In the genomic region with DNA sequence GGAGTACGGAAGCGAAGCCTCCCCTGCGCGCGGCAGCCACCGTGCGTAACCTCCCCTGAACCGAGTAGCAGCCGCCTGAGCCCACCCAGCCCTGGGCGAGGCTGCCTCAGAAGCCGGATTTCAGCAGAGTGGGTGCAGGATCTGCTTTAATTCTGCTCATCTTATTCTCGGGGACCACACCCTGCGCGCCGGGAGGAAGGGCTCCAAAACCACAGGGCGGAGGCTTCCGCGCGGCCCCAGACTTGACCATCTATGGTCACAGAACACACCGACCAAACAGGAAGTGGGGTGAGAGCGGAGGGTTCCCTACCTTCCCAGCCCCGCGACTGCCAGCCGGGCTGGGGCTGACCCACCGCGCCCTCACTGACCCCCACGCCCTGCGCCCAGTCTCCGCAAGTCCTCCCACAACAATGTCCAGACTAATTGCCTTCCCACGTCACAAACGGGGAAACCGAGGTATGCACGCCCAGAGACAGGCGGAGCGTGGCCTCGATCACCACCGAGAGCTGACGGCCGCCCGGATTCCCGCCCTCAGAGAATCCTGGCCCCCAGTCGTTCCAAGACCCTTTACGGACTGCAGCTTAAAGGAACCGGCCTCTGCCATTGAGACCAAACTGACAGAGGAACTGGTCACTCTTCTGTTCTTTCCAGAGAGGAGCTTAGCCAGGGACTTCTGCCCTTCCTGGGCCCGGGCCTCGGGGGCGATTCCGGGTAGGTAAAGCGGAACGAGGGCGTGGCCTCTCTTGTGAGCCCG, we compare ENCODE assay signal across 1 cellular context.
TF ChIP-seq lines count a peak whose summit lies in the region.

No MANE protein-coding gene starts in this region.

TF ChIP-seq in K562, 482 proteins besides CTCF, POLR2A, EP300 and RAD21 (continued from another document and continues in another):
- no peak for TF ChIP-seq KAT2B (IDR thresholded peaks at IDR 0.05; ENCODE audit: low read depth, low read length)
- TF ChIP-seq ZBTB7A (IDR thresholded peaks at IDR 0.05; ENCODE audit: borderline replicate concordance, control insufficient read depth, low read depth, low read length): peak; percentile 65; the same call in 1 of the 2 replicates
- TF ChIP-seq SRSF3 (IDR thresholded peaks at IDR 0.05; ENCODE audit: insufficient read depth, low read length): peak; percentile 97
- TF ChIP-seq ZNF79 (CRISPR knock-in tag; IDR thresholded peaks at IDR 0.05; ENCODE audit: low read depth): 0 out of 2 replicates have a peak, but pooled peaks have one; percentile 37
- TF ChIP-seq RBM15 (IDR thresholded peaks at IDR 0.05; ENCODE audit: insufficient read depth, low read length): no peak
- TF ChIP-seq RBM14 (IDR thresholded peaks at IDR 0.05; ENCODE audit: borderline replicate concordance, insufficient read depth, low read depth, low read length): no peak
- peak; percentile 98 for TF ChIP-seq RBFOX2 (IDR thresholded peaks at IDR 0.05; ENCODE audit: low read depth, low read length)
- TF ChIP-seq NFATC3 (IDR thresholded peaks at IDR 0.05): no peak
- no peak for TF ChIP-seq MAFG (tag; conservative IDR thresholded peaks at IDR 0.05)
- TF ChIP-seq ARID1B (IDR thresholded peaks at IDR 0.05): peak; percentile 64
- no peak for TF ChIP-seq RBM17 (IDR thresholded peaks at IDR 0.05; ENCODE audit: borderline replicate concordance, low read depth, low read length)
- no peak for TF ChIP-seq SIX5 (IDR thresholded peaks at IDR 0.05; ENCODE audit: borderline replicate concordance in 1 of 2, insufficient read depth in 1 of 2, low read depth in 1 of 2, low read length in 2 of 2)
- peak; percentile 44; the same call in 1 of the 2 replicates for TF ChIP-seq CBFB (CRISPR knock-in tag; IDR thresholded peaks at IDR 0.05)
- TF ChIP-seq GTF2E2 (tag; IDR thresholded peaks at IDR 0.05): peak; percentile 99
- TF ChIP-seq RBM39 (optimal IDR thresholded peaks at IDR 0.05; ENCODE audit: low read depth, low read length): no peak
- TF ChIP-seq RAD51 (IDR thresholded peaks at IDR 0.05; ENCODE audit: borderline replicate concordance, low read depth): no peak
- peak; percentile 88 for TF ChIP-seq L3MBTL2 (IDR thresholded peaks at IDR 0.05)
- no peak for TF ChIP-seq MAFF (IDR thresholded peaks at IDR 0.05; ENCODE audit: low read length)
- TF ChIP-seq, protein P1, sequence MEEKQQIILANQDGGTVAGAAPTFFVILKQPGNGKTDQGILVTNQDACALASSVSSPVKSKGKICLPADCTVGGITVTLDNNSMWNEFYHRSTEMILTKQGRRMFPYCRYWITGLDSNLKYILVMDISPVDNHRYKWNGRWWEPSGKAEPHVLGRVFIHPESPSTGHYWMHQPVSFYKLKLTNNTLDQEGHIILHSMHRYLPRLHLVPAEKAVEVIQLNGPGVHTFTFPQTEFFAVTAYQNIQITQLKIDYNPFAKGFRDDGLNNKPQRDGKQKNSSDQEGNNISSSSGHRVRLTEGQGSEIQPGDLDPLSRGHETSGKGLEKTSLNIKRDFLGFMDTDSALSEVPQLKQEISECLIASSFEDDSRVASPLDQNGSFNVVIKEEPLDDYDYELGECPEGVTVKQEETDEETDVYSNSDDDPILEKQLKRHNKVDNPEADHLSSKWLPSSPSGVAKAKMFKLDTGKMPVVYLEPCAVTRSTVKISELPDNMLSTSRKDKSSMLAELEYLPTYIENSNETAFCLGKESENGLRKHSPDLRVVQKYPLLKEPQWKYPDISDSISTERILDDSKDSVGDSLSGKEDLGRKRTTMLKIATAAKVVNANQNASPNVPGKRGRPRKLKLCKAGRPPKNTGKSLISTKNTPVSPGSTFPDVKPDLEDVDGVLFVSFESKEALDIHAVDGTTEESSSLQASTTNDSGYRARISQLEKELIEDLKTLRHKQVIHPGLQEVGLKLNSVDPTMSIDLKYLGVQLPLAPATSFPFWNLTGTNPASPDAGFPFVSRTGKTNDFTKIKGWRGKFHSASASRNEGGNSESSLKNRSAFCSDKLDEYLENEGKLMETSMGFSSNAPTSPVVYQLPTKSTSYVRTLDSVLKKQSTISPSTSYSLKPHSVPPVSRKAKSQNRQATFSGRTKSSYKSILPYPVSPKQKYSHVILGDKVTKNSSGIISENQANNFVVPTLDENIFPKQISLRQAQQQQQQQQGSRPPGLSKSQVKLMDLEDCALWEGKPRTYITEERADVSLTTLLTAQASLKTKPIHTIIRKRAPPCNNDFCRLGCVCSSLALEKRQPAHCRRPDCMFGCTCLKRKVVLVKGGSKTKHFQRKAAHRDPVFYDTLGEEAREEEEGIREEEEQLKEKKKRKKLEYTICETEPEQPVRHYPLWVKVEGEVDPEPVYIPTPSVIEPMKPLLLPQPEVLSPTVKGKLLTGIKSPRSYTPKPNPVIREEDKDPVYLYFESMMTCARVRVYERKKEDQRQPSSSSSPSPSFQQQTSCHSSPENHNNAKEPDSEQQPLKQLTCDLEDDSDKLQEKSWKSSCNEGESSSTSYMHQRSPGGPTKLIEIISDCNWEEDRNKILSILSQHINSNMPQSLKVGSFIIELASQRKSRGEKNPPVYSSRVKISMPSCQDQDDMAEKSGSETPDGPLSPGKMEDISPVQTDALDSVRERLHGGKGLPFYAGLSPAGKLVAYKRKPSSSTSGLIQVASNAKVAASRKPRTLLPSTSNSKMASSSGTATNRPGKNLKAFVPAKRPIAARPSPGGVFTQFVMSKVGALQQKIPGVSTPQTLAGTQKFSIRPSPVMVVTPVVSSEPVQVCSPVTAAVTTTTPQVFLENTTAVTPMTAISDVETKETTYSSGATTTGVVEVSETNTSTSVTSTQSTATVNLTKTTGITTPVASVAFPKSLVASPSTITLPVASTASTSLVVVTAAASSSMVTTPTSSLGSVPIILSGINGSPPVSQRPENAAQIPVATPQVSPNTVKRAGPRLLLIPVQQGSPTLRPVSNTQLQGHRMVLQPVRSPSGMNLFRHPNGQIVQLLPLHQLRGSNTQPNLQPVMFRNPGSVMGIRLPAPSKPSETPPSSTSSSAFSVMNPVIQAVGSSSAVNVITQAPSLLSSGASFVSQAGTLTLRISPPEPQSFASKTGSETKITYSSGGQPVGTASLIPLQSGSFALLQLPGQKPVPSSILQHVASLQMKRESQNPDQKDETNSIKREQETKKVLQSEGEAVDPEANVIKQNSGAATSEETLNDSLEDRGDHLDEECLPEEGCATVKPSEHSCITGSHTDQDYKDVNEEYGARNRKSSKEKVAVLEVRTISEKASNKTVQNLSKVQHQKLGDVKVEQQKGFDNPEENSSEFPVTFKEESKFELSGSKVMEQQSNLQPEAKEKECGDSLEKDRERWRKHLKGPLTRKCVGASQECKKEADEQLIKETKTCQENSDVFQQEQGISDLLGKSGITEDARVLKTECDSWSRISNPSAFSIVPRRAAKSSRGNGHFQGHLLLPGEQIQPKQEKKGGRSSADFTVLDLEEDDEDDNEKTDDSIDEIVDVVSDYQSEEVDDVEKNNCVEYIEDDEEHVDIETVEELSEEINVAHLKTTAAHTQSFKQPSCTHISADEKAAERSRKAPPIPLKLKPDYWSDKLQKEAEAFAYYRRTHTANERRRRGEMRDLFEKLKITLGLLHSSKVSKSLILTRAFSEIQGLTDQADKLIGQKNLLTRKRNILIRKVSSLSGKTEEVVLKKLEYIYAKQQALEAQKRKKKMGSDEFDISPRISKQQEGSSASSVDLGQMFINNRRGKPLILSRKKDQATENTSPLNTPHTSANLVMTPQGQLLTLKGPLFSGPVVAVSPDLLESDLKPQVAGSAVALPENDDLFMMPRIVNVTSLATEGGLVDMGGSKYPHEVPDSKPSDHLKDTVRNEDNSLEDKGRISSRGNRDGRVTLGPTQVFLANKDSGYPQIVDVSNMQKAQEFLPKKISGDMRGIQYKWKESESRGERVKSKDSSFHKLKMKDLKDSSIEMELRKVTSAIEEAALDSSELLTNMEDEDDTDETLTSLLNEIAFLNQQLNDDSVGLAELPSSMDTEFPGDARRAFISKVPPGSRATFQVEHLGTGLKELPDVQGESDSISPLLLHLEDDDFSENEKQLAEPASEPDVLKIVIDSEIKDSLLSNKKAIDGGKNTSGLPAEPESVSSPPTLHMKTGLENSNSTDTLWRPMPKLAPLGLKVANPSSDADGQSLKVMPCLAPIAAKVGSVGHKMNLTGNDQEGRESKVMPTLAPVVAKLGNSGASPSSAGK (IDR thresholded peaks at IDR 0.05): peak; percentile 80
- TF ChIP-seq ZNF75A (CRISPR knock-in tag; IDR thresholded peaks at IDR 0.05): no peak
- peak; percentile 93; the same call in 1 of the 2 replicates for TF ChIP-seq CTBP1 (IDR thresholded peaks at IDR 0.05; ENCODE audit: borderline replicate concordance)
- peak; percentile 30; the same call in 1 of the 2 replicates for TF ChIP-seq SIN3B (IDR thresholded peaks at IDR 0.05; ENCODE audit: low read depth)
- TF ChIP-seq SMARCA5 (IDR thresholded peaks at IDR 0.05): no peak
- TF ChIP-seq, protein P2, sequence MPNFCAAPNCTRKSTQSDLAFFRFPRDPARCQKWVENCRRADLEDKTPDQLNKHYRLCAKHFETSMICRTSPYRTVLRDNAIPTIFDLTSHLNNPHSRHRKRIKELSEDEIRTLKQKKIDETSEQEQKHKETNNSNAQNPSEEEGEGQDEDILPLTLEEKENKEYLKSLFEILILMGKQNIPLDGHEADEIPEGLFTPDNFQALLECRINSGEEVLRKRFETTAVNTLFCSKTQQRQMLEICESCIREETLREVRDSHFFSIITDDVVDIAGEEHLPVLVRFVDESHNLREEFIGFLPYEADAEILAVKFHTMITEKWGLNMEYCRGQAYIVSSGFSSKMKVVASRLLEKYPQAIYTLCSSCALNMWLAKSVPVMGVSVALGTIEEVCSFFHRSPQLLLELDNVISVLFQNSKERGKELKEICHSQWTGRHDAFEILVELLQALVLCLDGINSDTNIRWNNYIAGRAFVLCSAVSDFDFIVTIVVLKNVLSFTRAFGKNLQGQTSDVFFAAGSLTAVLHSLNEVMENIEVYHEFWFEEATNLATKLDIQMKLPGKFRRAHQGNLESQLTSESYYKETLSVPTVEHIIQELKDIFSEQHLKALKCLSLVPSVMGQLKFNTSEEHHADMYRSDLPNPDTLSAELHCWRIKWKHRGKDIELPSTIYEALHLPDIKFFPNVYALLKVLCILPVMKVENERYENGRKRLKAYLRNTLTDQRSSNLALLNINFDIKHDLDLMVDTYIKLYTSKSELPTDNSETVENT (CRISPR knock-in tag; IDR thresholded peaks at IDR 0.05): peak; percentile 29; the same call in 1 of the 2 replicates
- TF ChIP-seq TRIM24 (IDR thresholded peaks at IDR 0.05): peak; percentile 5 to 56; a peak in 1 of 4 replicates
- no peak for TF ChIP-seq DMBX1 (CRISPR knock-in tag; IDR thresholded peaks at IDR 0.05; ENCODE audit: borderline replicate concordance)
- TF ChIP-seq, protein P3, sequence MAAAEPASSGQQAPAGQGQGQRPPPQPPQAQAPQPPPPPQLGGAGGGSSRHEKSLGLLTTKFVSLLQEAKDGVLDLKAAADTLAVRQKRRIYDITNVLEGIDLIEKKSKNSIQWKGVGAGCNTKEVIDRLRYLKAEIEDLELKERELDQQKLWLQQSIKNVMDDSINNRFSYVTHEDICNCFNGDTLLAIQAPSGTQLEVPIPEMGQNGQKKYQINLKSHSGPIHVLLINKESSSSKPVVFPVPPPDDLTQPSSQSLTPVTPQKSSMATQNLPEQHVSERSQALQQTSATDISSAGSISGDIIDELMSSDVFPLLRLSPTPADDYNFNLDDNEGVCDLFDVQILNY (CRISPR knock-in tag; IDR thresholded peaks at IDR 0.05): no peak
- TF ChIP-seq HBP1 (CRISPR knock-in tag; IDR thresholded peaks at IDR 0.05): peak; percentile 79
- peak; percentile 91 for TF ChIP-seq ELF1 (tag; IDR thresholded peaks at IDR 0.05)
- TF ChIP-seq, protein P4, sequence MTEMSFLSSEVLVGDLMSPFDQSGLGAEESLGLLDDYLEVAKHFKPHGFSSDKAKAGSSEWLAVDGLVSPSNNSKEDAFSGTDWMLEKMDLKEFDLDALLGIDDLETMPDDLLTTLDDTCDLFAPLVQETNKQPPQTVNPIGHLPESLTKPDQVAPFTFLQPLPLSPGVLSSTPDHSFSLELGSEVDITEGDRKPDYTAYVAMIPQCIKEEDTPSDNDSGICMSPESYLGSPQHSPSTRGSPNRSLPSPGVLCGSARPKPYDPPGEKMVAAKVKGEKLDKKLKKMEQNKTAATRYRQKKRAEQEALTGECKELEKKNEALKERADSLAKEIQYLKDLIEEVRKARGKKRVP (CRISPR knock-in tag; IDR thresholded peaks at IDR 0.05): peak; percentile 61
- no peak for TF ChIP-seq POU5F1 (IDR thresholded peaks at IDR 0.05; ENCODE audit: borderline replicate concordance, low read depth, low read length, partially characterized antibody)
- peak; percentile 95 for TF ChIP-seq ELF4 (CRISPR knock-in tag; IDR thresholded peaks at IDR 0.05)
- no peak for TF ChIP-seq HIVEP1 (CRISPR knock-in tag; IDR thresholded peaks at IDR 0.05)
- TF ChIP-seq SIN3A (IDR thresholded peaks at IDR 0.05; ENCODE audit: borderline replicate concordance in 2 of 2, control insufficient read depth in 1 of 2, low read depth in 2 of 2, low read length in 2 of 2): peak; percentile 16 to 64; a peak in 2 of 4 replicates
- TF ChIP-seq OTX1 (CRISPR knock-in tag; IDR thresholded peaks at IDR 0.05): peak; percentile 95
- peak in 1 of 2 experiments; percentile 79 for TF ChIP-seq RCOR1 (IDR thresholded peaks at IDR 0.05; ENCODE audit: borderline replicate concordance in 1 of 2, low read depth in 2 of 2, low read length in 2 of 2)
- TF ChIP-seq CEBPB (tag; IDR thresholded peaks at IDR 0.05): no peak
- no peak for TF ChIP-seq ZFP91 (CRISPR knock-in tag; IDR thresholded peaks at IDR 0.05)
- TF ChIP-seq ZNF146 (CRISPR knock-in tag; IDR thresholded peaks at IDR 0.05; ENCODE audit: unreplicated experiment): no peak
- TF ChIP-seq SPI1 (IDR thresholded peaks at IDR 0.05; ENCODE audit: borderline replicate concordance, low read depth, low read length): peak; percentile 95
- peak; percentile 39 for TF ChIP-seq ASH1L (IDR thresholded peaks at IDR 0.05; ENCODE audit: borderline replicate concordance, low read depth, partially characterized antibody)
- no peak for TF ChIP-seq CEBPG (CRISPR knock-in tag; IDR thresholded peaks at IDR 0.05)
- no peak for TF ChIP-seq CEBPG (tag; conservative IDR thresholded peaks at IDR 0.05 in 1 of 2, IDR thresholded peaks at IDR 0.05 in 1 of 2)
- peak; percentile 37 for TF ChIP-seq NFIC (IDR thresholded peaks at IDR 0.05)
- peak; percentile 97 for TF ChIP-seq POLR2H (tag; IDR thresholded peaks at IDR 0.05; ENCODE audit: low read depth)
